In genomic region chr22:25388415-25388814, GRCh38 we compare ENCODE assay signal across 16 cellular contexts.
"Had no signal": no experiment of that assay in that cellular context is flagged by ENCODE, and none has a peak within 500 bp of the region (broad histone marks: within the 10 kb centered on the region; RNA-seq: fewer than 3 reads in every experiment).

No MANE protein-coding gene starts in this region.

- H3K36me3 Mint-ChIP-seq: brain, T-cell had no signal

- H3K36me3 ChIP-seq: lower lobe of right lung, ovary, sigmoid colon, thoracic aorta, vagina had no signal

- DNase-seq: activated CD4-positive, alpha-beta T cell treated with anti-CD3 and anti-CD28 coated beads for 48 hours; activated naive CD4-positive, alpha-beta T cell treated with anti-CD3 and anti-CD28 coated beads, Interleukin-2, amount 50 U/mL, for 16 hours; activated T-cell treated with anti-CD3 and anti-CD28 coated beads for 4 hours; amniotic stem cell; endodermal cell; erythroblast; lower lobe of right lung; ovary; sigmoid colon; stimulated activated CD4-positive, alpha-beta T cell treated with anti-CD3 and anti-CD28 coated beads, Interleukin-12 subunit alpha, Interleukin-12 subunit beta, amount 100 ng/mL, for 4 hours; stimulated activated CD4-positive, alpha-beta T cell treated with anti-CD3 and anti-CD28 coated beads, Interleukin-2, amount 100 ng/mL, for 48 hours; stimulated activated naive CD8-positive, alpha-beta T cell treated with anti-CD3 and anti-CD28 coated beads, Interleukin-15, amount 100 ng/mL, for 72 hours had no signal

- H3K27ac ChIP-seq: lower lobe of right lung, ovary, sigmoid colon, thoracic aorta, vagina had no signal

- H3K9me3 ChIP-seq: lower lobe of right lung, ovary, sigmoid colon, thoracic aorta, vagina had no signal

- H3K4me3 Mint-ChIP-seq: brain, endodermal cell had no signal

- H3K9me3 Mint-ChIP-seq: brain; endodermal cell; stimulated activated naive CD8-positive, alpha-beta T cell treated with anti-CD3 and anti-CD28 coated beads, Interleukin-15, amount 100 ng/mL, for 72 hours; T-cell had no signal

- H3K4me3 ChIP-seq: lower lobe of right lung, ovary, sigmoid colon, thoracic aorta, vagina had no signal

- H3K27me3 ChIP-seq: ovary, sigmoid colon, vagina had no signal

- H3K27ac Mint-ChIP-seq: endodermal cell had no signal

- H3K27me3 Mint-ChIP-seq: brain; stimulated activated naive CD8-positive, alpha-beta T cell treated with anti-CD3 and anti-CD28 coated beads, Interleukin-15, amount 100 ng/mL, for 72 hours; T-cell had no signal
